In the genomic region with DNA sequence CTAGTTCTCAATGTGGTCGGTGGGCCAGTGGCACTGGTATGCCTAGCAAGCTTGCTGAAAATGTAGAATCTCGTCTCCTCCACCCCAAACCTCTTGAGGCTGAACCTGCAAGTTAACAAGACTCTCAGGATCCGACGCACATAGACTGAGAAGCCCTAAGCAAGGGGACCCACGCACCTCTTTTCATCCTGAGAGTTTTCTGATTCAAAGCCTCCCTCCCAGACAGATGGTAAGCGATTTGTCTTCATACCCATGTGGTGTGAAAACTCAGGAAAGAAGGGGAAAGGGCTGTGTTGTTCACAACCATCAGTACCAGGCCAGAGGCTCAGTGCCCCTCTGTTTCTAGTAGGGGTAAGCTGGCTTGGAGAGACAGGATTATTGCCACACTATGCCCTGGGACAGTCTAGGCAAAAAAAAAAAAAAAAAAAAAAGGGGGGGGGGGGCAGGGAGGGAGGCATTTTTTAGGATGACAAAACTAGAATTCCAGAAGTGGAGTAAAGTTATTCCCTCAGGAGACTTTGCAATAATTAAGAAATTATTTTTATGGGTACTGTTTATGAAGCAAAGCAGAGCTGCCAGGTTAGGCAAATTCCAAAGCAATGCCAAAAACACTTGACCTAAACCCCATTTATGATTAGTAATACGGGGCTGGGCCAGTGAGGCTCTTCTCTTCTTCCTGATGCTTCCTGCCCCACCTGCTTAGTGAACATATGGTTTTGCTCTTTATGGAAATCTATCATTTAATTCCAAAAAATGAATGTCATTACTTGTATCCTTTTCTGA, we compare ENCODE assay signal across 14 cellular contexts.
DNase-seq lines count a peak whose midpoint lies in the region; ATAC-seq and TF ChIP-seq lines count a peak whose summit lies in the region.
"Had no signal": no experiment of that assay in that cellular context is flagged by ENCODE, and none has a peak within 500 bp of the region (broad histone marks: within the 10 kb centered on the region; RNA-seq: fewer than 3 reads in every experiment).

No MANE protein-coding gene starts in this region.

- intact Hi-C loops in upper lobe of right lung (cut with DNase I): no loop called here
- intact Hi-C loops in activated CD4-positive, alpha-beta T cell treated with anti-CD3 and anti-CD28 coated beads for 36 hours (cut with DNase I, micrococcal nuclease): no loop called here
- intact Hi-C loops in naive thymus-derived CD4-positive, alpha-beta T cell (cut with micrococcal nuclease): no loop called here

- peaks cover 0 to 2% of the 10 kb centered on the region in 2 donors for H3K36me3 ChIP-seq in esophagus (ENCODE audit: control insufficient read depth in 2 of 2, insufficient read depth in 2 of 2, low read length in 1 of 2)
- H3K36me3 ChIP-seq in upper lobe of right lung: no peaks in the 10 kb centered on the region
- no peaks in the 10 kb centered on the region for H3K36me3 ChIP-seq in naive thymus-derived CD4-positive, alpha-beta T cell (ENCODE audit: control insufficient read depth in 2 of 3, insufficient read depth in 3 of 3, low read length in 3 of 3)

- peak overlapping the region; percentile 69 for H3K27ac Mint-ChIP-seq in neural crest cell (ENCODE audit: unreplicated experiment)
- no peak overlapping the region for H3K27ac Mint-ChIP-seq in activated CD4-positive, alpha-beta T cell treated with anti-CD3 and anti-CD28 coated beads for 36 hours
- no peak overlapping the region for H3K27ac Mint-ChIP-seq in naive thymus-derived CD4-positive, alpha-beta T cell
- H3K27ac Mint-ChIP-seq: effector memory CD8-positive, alpha-beta T cell; naive B cell had no signal

- H3K4me1 ChIP-seq in esophagus (ENCODE audit: control insufficient read depth in 2 of 2, insufficient read depth in 2 of 2, low read length in 1 of 2) (peaks cover 3% of the 10 kb centered on the region in 2 donors), upper lobe of right lung (peaks cover 43% of the 10 kb centered on the region)
- no peaks in the 10 kb centered on the region for H3K4me1 ChIP-seq in naive thymus-derived CD4-positive, alpha-beta T cell (ENCODE audit: control insufficient read depth in 2 of 2, insufficient read depth in 2 of 2, low read length in 2 of 2)

- TF ChIP-seq CTCF in neural crest cell (conservative IDR thresholded peaks at IDR 0.05): no peak
- TF ChIP-seq CTCF in upper lobe of right lung (IDR thresholded peaks at IDR 0.05): no peak

- peaks cover 51% of the 10 kb centered on the region for H3K4me1 Mint-ChIP-seq in neural crest cell
- H3K4me1 Mint-ChIP-seq in activated CD4-positive, alpha-beta T cell treated with anti-CD3 and anti-CD28 coated beads for 36 hours: no peaks in the 10 kb centered on the region
- H3K4me1 Mint-ChIP-seq in naive thymus-derived CD4-positive, alpha-beta T cell: no peaks in the 10 kb centered on the region

- H3K27me3 ChIP-seq in esophagus (ENCODE audit: control insufficient read depth in 1 of 2, insufficient read depth in 2 of 2, low read length in 2 of 2) (no peaks in the 10 kb centered on the region), upper lobe of right lung (no peaks in the 10 kb centered on the region)
- H3K27me3 ChIP-seq in naive thymus-derived CD4-positive, alpha-beta T cell (ENCODE audit: control insufficient read depth in 2 of 2, insufficient read depth in 2 of 2, low read length in 2 of 2): no peaks in the 10 kb centered on the region

- H3K9me3 ChIP-seq in esophagus (ENCODE audit: control insufficient read depth in 2 of 2, insufficient read depth in 1 of 2, low read depth in 1 of 2, low read length in 1 of 2) (no peaks in the 10 kb centered on the region), upper lobe of right lung (no peaks in the 10 kb centered on the region)
- H3K9me3 ChIP-seq in naive thymus-derived CD4-positive, alpha-beta T cell (ENCODE audit: control insufficient read depth in 2 of 3, low read length in 3 of 3): no peaks in the 10 kb centered on the region

- WGBS in esophagus, 2 donors: 71 to 77% methylated on average over 7 of the region's 7 CpGs

- no peak overlapping the region for H3K4me3 Mint-ChIP-seq in neural crest cell
- no peak overlapping the region for H3K4me3 Mint-ChIP-seq in activated CD4-positive, alpha-beta T cell treated with anti-CD3 and anti-CD28 coated beads for 36 hours
- no peak overlapping the region for H3K4me3 Mint-ChIP-seq in naive thymus-derived CD4-positive, alpha-beta T cell
- H3K4me3 Mint-ChIP-seq: effector memory CD8-positive, alpha-beta T cell; naive B cell had no signal

- H3K27me3 Mint-ChIP-seq in neural crest cell (ENCODE audit: low read depth): no peaks in the 10 kb centered on the region
- peaks cover 1% of the 10 kb centered on the region for H3K27me3 Mint-ChIP-seq in activated CD4-positive, alpha-beta T cell treated with anti-CD3 and anti-CD28 coated beads for 36 hours
- peaks cover 0 to 8% (median 0%) of the 10 kb centered on the region in 5 donors for H3K27me3 Mint-ChIP-seq in naive thymus-derived CD4-positive, alpha-beta T cell

- CTCF ChIA-PET in activated CD4-positive, alpha-beta T cell treated with anti-CD3 and anti-CD28 coated beads for 36 hours (lab: Charles Lee): no interaction called here
- CTCF ChIA-PET in naive thymus-derived CD4-positive, alpha-beta T cell (lab: Charles Lee): no interaction called here

- DNase-seq in DMS 273 (lab: John Stamatoyannopoulos, UW; ENCODE audit: unreplicated experiment) (peak; percentile 7), DMS 273 treated with DMSO at 0.1 percent for 48 hours (lab: John Stamatoyannopoulos, UW) (no peak), neural crest cell (ENCODE audit: low read depth, low spot score) (no peak), upper lobe of right lung (no peak)
- no peak for DNase-seq in activated CD4-positive, alpha-beta T cell treated with anti-CD3 and anti-CD28 coated beads for 36 hours
- no peak for DNase-seq in naive thymus-derived CD4-positive, alpha-beta T cell
- DNase-seq: effector memory CD8-positive, alpha-beta T cell; naive B cell; NCI-H2107; T1000 had no signal

- H3K27ac ChIP-seq in esophagus (ENCODE audit: low read depth in 2 of 2, low read length in 1 of 2) (peak overlapping the region; percentile 82 to 85), upper lobe of right lung (peak overlapping the region; percentile 24)
- no peak overlapping the region for H3K27ac ChIP-seq in naive thymus-derived CD4-positive, alpha-beta T cell (ENCODE audit: low read depth, low read length)
- H3K27ac ChIP-seq: 22Rv1, KMS-11 had no signal

- peaks cover 2% of the 10 kb centered on the region for H3K36me3 Mint-ChIP-seq in neural crest cell (ENCODE audit: low read depth)
- H3K36me3 Mint-ChIP-seq in activated CD4-positive, alpha-beta T cell treated with anti-CD3 and anti-CD28 coated beads for 36 hours (ENCODE audit: low read depth): no peaks in the 10 kb centered on the region
- H3K36me3 Mint-ChIP-seq in naive thymus-derived CD4-positive, alpha-beta T cell: peaks cover 0 to 3% (median 0%) of the 10 kb centered on the region in 5 donors
- H3K36me3 Mint-ChIP-seq: naive B cell had no signal

- H3K9me3 Mint-ChIP-seq in neural crest cell: peaks cover 3% of the 10 kb centered on the region
- H3K9me3 Mint-ChIP-seq in activated CD4-positive, alpha-beta T cell treated with anti-CD3 and anti-CD28 coated beads for 36 hours (ENCODE audit: low read depth): no peaks in the 10 kb centered on the region
- H3K9me3 Mint-ChIP-seq in naive thymus-derived CD4-positive, alpha-beta T cell: no peaks in the 10 kb centered on the region
- H3K9me3 Mint-ChIP-seq: effector memory CD8-positive, alpha-beta T cell; naive B cell had no signal

- ATAC-seq in upper lobe of right lung (peak; percentile 53), GM21717 (IDR thresholded peaks at IDR 0.05; ENCODE audit: unreplicated experiment) (no peak)
- no peak for ATAC-seq in activated CD4-positive, alpha-beta T cell treated with anti-CD3 and anti-CD28 coated beads for 36 hours
- ATAC-seq in naive thymus-derived CD4-positive, alpha-beta T cell: no peak
- ATAC-seq: effector memory CD8-positive, alpha-beta T cell had no signal

- H3K4me3 ChIP-seq in esophagus (ENCODE audit: low read depth in 1 of 2, low read length in 2 of 2) (no peak overlapping the region), upper lobe of right lung (no peak overlapping the region)
- no peak overlapping the region for H3K4me3 ChIP-seq in naive thymus-derived CD4-positive, alpha-beta T cell (ENCODE audit: low read length)

- POLR2A ChIA-PET in activated CD4-positive, alpha-beta T cell treated with anti-CD3 and anti-CD28 coated beads for 36 hours (lab: Charles Lee): no interaction called here
- POLR2A ChIA-PET in naive thymus-derived CD4-positive, alpha-beta T cell (lab: Charles Lee): no interaction called here
